Comparison of ENCODE assay signal across 1 cellular context in genomic region chr13:99606322-99607089, GRCh38.
A peak's percentile ranks its signal among the peaks of the same experiment; 100 is the strongest.
TF ChIP-seq lines count a peak whose summit lies in the region.

CLYBL (plus strand) TSS chr13:99606690.

TF ChIP-seq in HepG2, 621 proteins besides CTCF, POLR2A, EP300 and RAD21 (continued from another document and continues in another):
- no peak for TF ChIP-seq ZNF512B (CRISPR knock-in tag; IDR thresholded peaks at IDR 0.05; ENCODE audit: borderline replicate concordance)
- TF ChIP-seq ZBTB33 (CRISPR knock-in tag; IDR thresholded peaks at IDR 0.05), result 0 out of 2 replicates have a peak, but pooled peaks have one; percentile 28
- no peak for TF ChIP-seq RNF219 (CRISPR knock-in tag; IDR thresholded peaks at IDR 0.05)
- TF ChIP-seq ZNF432 (CRISPR knock-in tag; IDR thresholded peaks at IDR 0.05; ENCODE audit: borderline replicate concordance), result no peak
- TF ChIP-seq ZNF503 (CRISPR knock-in tag; IDR thresholded peaks at IDR 0.05), result no peak
- no peak for TF ChIP-seq ZNF792 (CRISPR knock-in tag; IDR thresholded peaks at IDR 0.05)
- TF ChIP-seq KMT2A (CRISPR knock-in tag; IDR thresholded peaks at IDR 0.05), result 0 out of 2 replicates have a peak, but pooled peaks have one; percentile 67
- TF ChIP-seq ZNF225 (CRISPR knock-in tag; IDR thresholded peaks at IDR 0.05), result 0 out of 2 replicates have a peak, but pooled peaks have one; percentile 59
- TF ChIP-seq BRCA1 (CRISPR knock-in tag; IDR thresholded peaks at IDR 0.05), result 0 out of 2 replicates have a peak, but pooled peaks have one; percentile 5
- TF ChIP-seq, protein P1, sequence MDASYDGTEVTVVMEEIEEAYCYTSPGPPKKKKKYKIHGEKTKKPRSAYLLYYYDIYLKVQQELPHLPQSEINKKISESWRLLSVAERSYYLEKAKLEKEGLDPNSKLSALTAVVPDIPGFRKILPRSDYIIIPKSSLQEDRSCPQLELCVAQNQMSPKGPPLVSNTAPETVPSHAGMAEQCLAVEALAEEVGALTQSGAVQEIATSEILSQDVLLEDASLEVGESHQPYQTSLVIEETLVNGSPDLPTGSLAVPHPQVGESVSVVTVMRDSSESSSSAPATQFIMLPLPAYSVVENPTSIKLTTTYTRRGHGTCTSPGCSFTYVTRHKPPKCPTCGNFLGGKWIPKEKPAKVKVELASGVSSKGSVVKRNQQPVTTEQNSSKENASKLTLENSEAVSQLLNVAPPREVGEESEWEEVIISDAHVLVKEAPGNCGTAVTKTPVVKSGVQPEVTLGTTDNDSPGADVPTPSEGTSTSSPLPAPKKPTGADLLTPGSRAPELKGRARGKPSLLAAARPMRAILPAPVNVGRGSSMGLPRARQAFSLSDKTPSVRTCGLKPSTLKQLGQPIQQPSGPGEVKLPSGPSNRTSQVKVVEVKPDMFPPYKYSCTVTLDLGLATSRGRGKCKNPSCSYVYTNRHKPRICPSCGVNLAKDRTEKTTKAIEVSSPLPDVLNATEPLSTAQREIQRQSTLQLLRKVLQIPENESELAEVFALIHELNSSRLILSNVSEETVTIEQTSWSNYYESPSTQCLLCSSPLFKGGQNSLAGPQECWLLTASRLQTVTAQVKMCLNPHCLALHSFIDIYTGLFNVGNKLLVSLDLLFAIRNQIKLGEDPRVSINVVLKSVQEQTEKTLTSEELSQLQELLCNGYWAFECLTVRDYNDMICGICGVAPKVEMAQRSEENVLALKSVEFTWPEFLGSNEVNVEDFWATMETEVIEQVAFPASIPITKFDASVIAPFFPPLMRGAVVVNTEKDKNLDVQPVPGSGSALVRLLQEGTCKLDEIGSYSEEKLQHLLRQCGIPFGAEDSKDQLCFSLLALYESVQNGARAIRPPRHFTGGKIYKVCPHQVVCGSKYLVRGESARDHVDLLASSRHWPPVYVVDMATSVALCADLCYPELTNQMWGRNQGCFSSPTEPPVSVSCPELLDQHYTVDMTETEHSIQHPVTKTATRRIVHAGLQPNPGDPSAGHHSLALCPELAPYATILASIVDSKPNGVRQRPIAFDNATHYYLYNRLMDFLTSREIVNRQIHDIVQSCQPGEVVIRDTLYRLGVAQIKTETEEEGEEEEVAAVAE (CRISPR knock-in tag; IDR thresholded peaks at IDR 0.05; ENCODE audit: borderline replicate concordance), result peak; percentile 19; the same call in 1 of the 2 replicates
- peak; percentile 30; the same call in 1 of the 2 replicates for TF ChIP-seq ZNF574 (CRISPR knock-in tag; IDR thresholded peaks at IDR 0.05)
- no peak for TF ChIP-seq TAF15 (IDR thresholded peaks at IDR 0.05; ENCODE audit: low read depth, low read length, poor library complexity, severe bottlenecking)
- TF ChIP-seq ATF7-NPFF (CRISPR knock-in tag; IDR thresholded peaks at IDR 0.05; ENCODE audit: low read depth), result peak; percentile 88
- TF ChIP-seq SOX6 (IDR thresholded peaks at IDR 0.05), result no peak
- no peak; the same call in 1 of the 2 replicates for TF ChIP-seq SOX6 (CRISPR knock-in tag; IDR thresholded peaks at IDR 0.05)
- no peak for TF ChIP-seq TBL1XR1 (IDR thresholded peaks at IDR 0.05; ENCODE audit: borderline replicate concordance, low read length, partially characterized antibody)
- 0 out of 2 replicates have a peak, but pooled peaks have one; percentile 60 for TF ChIP-seq CC2D1A (CRISPR knock-in tag; IDR thresholded peaks at IDR 0.05)
- TF ChIP-seq ZNF281 (CRISPR knock-in tag; IDR thresholded peaks at IDR 0.05; ENCODE audit: borderline replicate concordance), result 0 out of 2 replicates have a peak, but pooled peaks have one; percentile 39
- peak; percentile 26; the same call in 1 of the 2 replicates for TF ChIP-seq PRDM10 (CRISPR knock-in tag; IDR thresholded peaks at IDR 0.05; ENCODE audit: low read depth)
- no peak for TF ChIP-seq NCOA5 (CRISPR knock-in tag; IDR thresholded peaks at IDR 0.05)
- TF ChIP-seq SAFB2 (CRISPR knock-in tag; IDR thresholded peaks at IDR 0.05; ENCODE audit: borderline replicate concordance, low read depth), result peak; percentile 73; the same call in 1 of the 2 replicates
- no peak for TF ChIP-seq HMGA1 (CRISPR knock-in tag; conservative IDR thresholded peaks at IDR 0.05)
- TF ChIP-seq BORCS8-MEF2B (CRISPR knock-in tag; IDR thresholded peaks at IDR 0.05), result peak; percentile 91
- TF ChIP-seq POLR2AphosphoS5 (IDR thresholded peaks at IDR 0.05; ENCODE audit: low read depth, low read length), result peak; percentile 86
- TF ChIP-seq DDIT3 (CRISPR knock-in tag; IDR thresholded peaks at IDR 0.05), result no peak
